8 cellular contexts compared by ENCODE assay signal in the genomic region with DNA sequence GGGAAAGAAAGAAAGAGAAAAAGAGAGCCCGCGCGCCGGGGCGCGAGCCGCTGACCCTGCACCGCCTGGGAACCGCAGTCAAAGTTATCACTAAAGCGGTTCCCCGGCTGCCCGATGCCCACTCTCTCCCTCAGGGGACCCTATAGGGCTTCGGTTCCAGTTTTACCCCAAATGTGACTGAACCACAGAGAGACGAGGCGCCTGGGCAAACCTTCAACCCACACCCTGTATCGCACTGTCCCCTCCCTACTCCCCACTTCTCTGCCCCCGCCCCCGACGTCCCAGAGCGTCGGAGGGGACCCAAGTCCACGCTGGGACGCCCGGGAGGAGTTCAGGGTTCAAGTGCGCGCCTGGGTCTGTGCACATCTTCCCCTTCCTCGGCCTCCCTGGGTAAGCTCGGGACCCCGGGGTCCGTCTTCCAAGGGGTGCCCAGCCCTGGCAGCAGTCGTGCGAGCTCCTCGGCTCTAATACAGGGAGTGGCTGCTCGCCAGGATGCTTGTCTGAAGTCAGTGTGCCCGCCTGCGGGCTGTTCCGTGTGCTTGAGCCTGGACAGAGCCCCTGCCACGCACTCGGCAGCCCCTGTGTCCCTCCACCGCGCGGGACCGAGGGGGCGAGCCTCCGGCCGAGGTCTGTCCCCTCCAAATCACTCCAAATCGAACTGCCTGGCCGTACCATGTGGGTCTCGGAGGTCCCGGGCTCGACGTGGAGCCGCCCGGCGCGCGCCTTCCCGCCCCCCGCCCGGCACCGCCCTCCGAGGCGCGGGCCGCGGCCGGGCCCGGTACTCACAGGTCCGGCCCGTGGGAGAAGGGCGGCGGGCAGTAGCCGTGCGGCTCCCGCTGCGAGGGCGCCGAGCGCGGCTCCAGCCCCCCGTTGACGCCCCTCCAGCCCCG. TPM values are rescaled to one million over a fixed set of nuclear protein-coding genes. Genes with fewer than 3 reads are reported as not detected.
DNase-seq lines count a peak whose midpoint lies in the region; ATAC-seq and TF ChIP-seq lines count a peak whose summit lies in the region.

No MANE protein-coding gene starts in this region.

- peak overlapping the region; percentile 78 for H3K4me2 ChIP-seq in KMS-11
- H3K4me2 ChIP-seq in parathyroid adenoma (ENCODE audit: low read length), result peak overlapping the region; percentile 78

- peak overlapping the region; percentile 87 to 90 for H3K4me3 Mint-ChIP-seq in activated T-cell treated with anti-CD3 and anti-CD28 coated beads, Interleukin-2, amount 50 U/mL, for 72 hours

- H3K36me3 ChIP-seq in ES-I3 (ENCODE audit: insufficient read depth, low read length) (no peaks in the 10 kb centered on the region), KMS-11 (ENCODE audit: insufficient read depth) (no peaks in the 10 kb centered on the region), parathyroid adenoma (ENCODE audit: control insufficient read depth, insufficient read depth, low read length) (no peaks in the 10 kb centered on the region)

- H2AFZ ChIP-seq in KMS-11 (ENCODE audit: low read depth) (peak overlapping the region; percentile 98), parathyroid adenoma (peak overlapping the region; percentile 74)

- peak; percentile 34 to 38 for DNase-seq in activated T-cell treated with anti-CD3 and anti-CD28 coated beads, Interleukin-2, amount 50 U/mL, for 72 hours
- peak; percentile 34 for DNase-seq in germinal center (ENCODE audit: low spot score)
- no peak for DNase-seq in NK-92 treated with Interleukin-12 subunit alpha and Interleukin-12 subunit beta, amount 100 ng/mL, for 24 hours (lab: John Stamatoyannopoulos, UW)
- no peak for DNase-seq in NCI-H1694 treated with DMSO at 0.1 percent for 48 hours (lab: John Stamatoyannopoulos, UW)

- H3K27ac Mint-ChIP-seq in activated T-cell treated with anti-CD3 and anti-CD28 coated beads, Interleukin-2, amount 50 U/mL, for 72 hours, result peak overlapping the region; percentile 24

- H3K27ac ChIP-seq in KMS-11 (no peak overlapping the region), parathyroid adenoma (no peak overlapping the region)

- H3K9ac ChIP-seq in ES-I3 (ENCODE audit: low read depth, low read length), result peak overlapping the region; percentile 72
- H3K9ac ChIP-seq in KMS-11, result peak overlapping the region; percentile 43
- H3K9ac ChIP-seq in parathyroid adenoma, result no peak overlapping the region

- peaks cover 13% of the 10 kb centered on the region for H3K4me1 Mint-ChIP-seq in activated T-cell treated with anti-CD3 and anti-CD28 coated beads, Interleukin-2, amount 50 U/mL, for 72 hours (ENCODE audit: low read depth)

- H3K9me3 ChIP-seq in ES-I3 (ENCODE audit: control insufficient read depth, insufficient read depth, low read length) (no peaks in the 10 kb centered on the region; the same call in 1 of the 2 replicates), parathyroid adenoma (ENCODE audit: control insufficient read depth, low read length) (no peaks in the 10 kb centered on the region)

- no peaks in the 10 kb centered on the region for H4K20me1 ChIP-seq in KMS-11 (ENCODE audit: insufficient read depth)

- ATAC-seq in GM21786 (IDR thresholded peaks at IDR 0.05; ENCODE audit: unreplicated experiment), result peak; percentile 18
- peak; percentile 64 for ATAC-seq in activated T-cell treated with anti-CD3 and anti-CD28 coated beads, Interleukin-2, amount 50 U/mL, for 72 hours (replicated peaks in 1 of 2)

- H3K36me3 Mint-ChIP-seq in activated T-cell treated with anti-CD3 and anti-CD28 coated beads, Interleukin-2, amount 50 U/mL, for 72 hours (ENCODE audit: insufficient read depth in 2 of 2), result no peaks in the 10 kb centered on the region

- H3K79me2 ChIP-seq in KMS-11 (ENCODE audit: insufficient read depth, low read depth) (no peaks in the 10 kb centered on the region), parathyroid adenoma (no peaks in the 10 kb centered on the region)

- no peak for TF ChIP-seq CTCF in KMS-11 (conservative IDR thresholded peaks at IDR 0.05; ENCODE audit: low read depth, low read length)
- no peak for TF ChIP-seq CTCF in parathyroid adenoma (IDR thresholded peaks at IDR 0.05)

- no peak overlapping the region for H3K4me3 ChIP-seq in KMS-11 (IDR thresholded peaks at IDR 0.05; ENCODE audit: insufficient read depth, low read depth, low read length)
- H3K4me3 ChIP-seq in parathyroid adenoma (ENCODE audit: low read depth, low read length), result peak overlapping the region; percentile 52

- H3K4me1 ChIP-seq in ES-I3 (ENCODE audit: insufficient read depth, low read length) (no peaks in the 10 kb centered on the region), KMS-11 (ENCODE audit: low read depth, poor library complexity, severe bottlenecking) (peaks cover 5% of the 10 kb centered on the region), parathyroid adenoma (no peaks in the 10 kb centered on the region)

- H3K9me3 Mint-ChIP-seq in activated T-cell treated with anti-CD3 and anti-CD28 coated beads, Interleukin-2, amount 50 U/mL, for 72 hours, result no peaks in the 10 kb centered on the region

- H3K27me3 Mint-ChIP-seq in activated T-cell treated with anti-CD3 and anti-CD28 coated beads, Interleukin-2, amount 50 U/mL, for 72 hours (ENCODE audit: low read depth), result peaks cover 48% of the 10 kb centered on the region

- H3K27me3 ChIP-seq in KMS-11 (ENCODE audit: insufficient read depth, low read depth) (no peaks in the 10 kb centered on the region; the same call in 1 of the 2 replicates), parathyroid adenoma (ENCODE audit: control insufficient read depth, insufficient read depth, low read length) (no peaks in the 10 kb centered on the region)

RNA-seq across cellular contexts. Expression of gene TRPC3, which starts 0.9 kb away (rescaled TPM):
- under 1 TPM; 0.46 to 0.51 TPM for total RNA-seq in activated T-cell treated with anti-CD3 and anti-CD28 coated beads, Interleukin-2, amount 50 U/mL, for 72 hours

Comparison
In these comparisons a context has a peak if more than half of its experiments do, and no peak if none do; other contexts are left out.
1. DNase-seq: peak in activated T-cell treated with anti-CD3 and anti-CD28 coated beads, Interleukin-2, amount 50 U/mL, for 72 hours (2 of 2) and germinal center (single experiment); none in NK-92 treated with Interleukin-12 subunit alpha and Interleukin-12 subunit beta, amount 100 ng/mL, for 24 hours (single experiment) and NCI-H1694 treated with DMSO at 0.1 percent for 48 hours (single experiment).